ENCODE assay signal across 20 cellular contexts in genomic region chr2:8600456-8600855, GRCh38.
A peak's percentile ranks its signal among the peaks of the same experiment; 100 is the strongest.
DNase-seq lines count a peak whose midpoint lies in the region; ATAC-seq and TF ChIP-seq lines count a peak whose summit lies in the region.
"Had no signal": no experiment of that assay in that cellular context is flagged by ENCODE, and none has a peak within 500 bp of the region (broad histone marks: within the 10 kb centered on the region; RNA-seq: fewer than 3 reads in every experiment).

No MANE protein-coding gene starts in this region.

- no peak for TF ChIP-seq POLR2A in IMR-90 (IDR thresholded peaks at IDR 0.05; ENCODE audit: low read depth, low read length)

- H4K5ac ChIP-seq in IMR-90 (ENCODE audit: low read depth, low read length) = no peak overlapping the region

- ATAC-seq in IMR-90 (ENCODE audit: low read depth) = no peak
- ATAC-seq: HCT116 had no signal

- BruUV-seq in IMR-90 (replicated peaks; lab: Mats Ljungman, UMichigan) = no TSS peak

- no peak overlapping the region for H3K14ac ChIP-seq in IMR-90 (replicated peaks; ENCODE audit: low read depth, low read length)

- H3K27ac ChIP-seq in IMR-90 (ENCODE audit: insufficient read depth, low read length) = no peak overlapping the region
- no peak overlapping the region for H3K27ac ChIP-seq in endodermal cell (ENCODE audit: low read depth, low read length)
- no peak overlapping the region for H3K27ac ChIP-seq in SJCRH30

- no peak overlapping the region for H3K27ac Mint-ChIP-seq in endodermal cell
- H3K27ac Mint-ChIP-seq: CD4-positive, CD25-positive, alpha-beta regulatory T cell had no signal

- CTCF ChIA-PET in IMR-90 (lab: Yijun Ruan, JAX) = no interaction called here

- intact Hi-C loops in IMR-90 (cut with micrococcal nuclease) (no loop called here), posterior vena cava (cut with DNase I) (no loop called here)

- no peaks in the 10 kb centered on the region for H3K27me3 ChIP-seq in IMR-90 (ENCODE audit: control insufficient read depth, insufficient read depth, low read length)
- H3K27me3 ChIP-seq in endodermal cell (ENCODE audit: control insufficient read depth, insufficient read depth, low read length, poor library complexity, severe bottlenecking) = no peaks in the 10 kb centered on the region
- H3K27me3 ChIP-seq in SJCRH30 = no peaks in the 10 kb centered on the region; the same call in 1 of the 2 replicates
- H3K27me3 ChIP-seq: MG63 had no signal

- H3K9me1 ChIP-seq in IMR-90 (ENCODE audit: insufficient read depth, low read length) = peaks cover 24% of the 10 kb centered on the region

- H2BK120ac ChIP-seq in IMR-90 (ENCODE audit: low read depth, low read length) = no peak overlapping the region

- H3K36me3 ChIP-seq in IMR-90 (ENCODE audit: control insufficient read depth, insufficient read depth, low read length) = no peaks in the 10 kb centered on the region
- H3K36me3 ChIP-seq in endodermal cell (ENCODE audit: control insufficient read depth, insufficient read depth, low read length) = no peaks in the 10 kb centered on the region
- no peaks in the 10 kb centered on the region for H3K36me3 ChIP-seq in SJCRH30
- H3K36me3 ChIP-seq: MG63 had no signal

- TF ChIP-seq RAD21 in IMR-90 (IDR thresholded peaks at IDR 0.05; ENCODE audit: low read length) = no peak

- H3K4me2 ChIP-seq in IMR-90 (ENCODE audit: low read depth, low read length) = no peak overlapping the region

- no peak overlapping the region for H4K8ac ChIP-seq in IMR-90 (ENCODE audit: low read depth in 2 of 2, low read length in 2 of 2)

- H2AFZ ChIP-seq in IMR-90 (replicated peaks; ENCODE audit: low read length, poor library complexity) = peak overlapping the region; percentile 52

- H2BK5ac ChIP-seq in IMR-90 (ENCODE audit: low read depth, low read length, poor library complexity, severe bottlenecking) = no peak overlapping the region

- POLR2A ChIA-PET in IMR-90 (lab: Charles Lee; ENCODE audit: unreplicated experiment) = no interaction called here

- in situ Hi-C loops in IMR-90 (cut with MboI; ENCODE audit: low sequenced_read_pairs) = no loop called here

- H3K4me3 ChIP-seq in IMR-90 (ENCODE audit: insufficient read depth, low read depth, low read length) = no peak overlapping the region
- H3K4me3 ChIP-seq in endodermal cell (ENCODE audit: low read length) = no peak overlapping the region
- H3K4me3 ChIP-seq in SJCRH30 = no peak overlapping the region
- H3K4me3 ChIP-seq: MG63 had no signal

- no peak overlapping the region for H2BK20ac ChIP-seq in IMR-90 (ENCODE audit: low read depth, low read length)

- no peaks in the 10 kb centered on the region for H3K4me1 Mint-ChIP-seq in endodermal cell
- H3K4me1 Mint-ChIP-seq: CD4-positive, CD25-positive, alpha-beta regulatory T cell had no signal

- H3K27me3 Mint-ChIP-seq in endodermal cell (ENCODE audit: insufficient read depth) = peaks cover 4% of the 10 kb centered on the region

- 0 out of 2 replicates have a peak overlapping the region, but pooled peaks have one; percentile 25 for H2AK5ac ChIP-seq in IMR-90 (ENCODE audit: low read depth, low read length)

- H3K9me3 Mint-ChIP-seq in endodermal cell = no peaks in the 10 kb centered on the region
- H3K9me3 Mint-ChIP-seq: CD4-positive, CD25-positive, alpha-beta regulatory T cell had no signal

- H3K56ac ChIP-seq in IMR-90 (ENCODE audit: extremely low read depth, insufficient read depth, low read length) = no peak overlapping the region

- 0 out of 2 replicates have a peak, but pooled peaks cover under 1% of the 10 kb centered on the region for H4K20me1 ChIP-seq in IMR-90 (ENCODE audit: insufficient read depth, low read length)

- 95% methylated on average over 7 of the region's 14 CpGs; no CpG with 5 or more reads in 1 of the 2 experiments for WGBS in IMR-90 (ENCODE audit: extremely low coverage in 2 of 2, insufficient read length in 1 of 2), 2 experiments
- WGBS in endodermal cell (ENCODE audit: insufficient coverage in 1 of 2, insufficient read length in 1 of 2), 2 experiments = 93 to 97% methylated on average over 11 to 14 of the region's 14 CpGs

- H3K36me3 Mint-ChIP-seq in endodermal cell (ENCODE audit: low read depth) = no peaks in the 10 kb centered on the region
- H3K36me3 Mint-ChIP-seq: CD4-positive, CD25-positive, alpha-beta regulatory T cell had no signal

- DNase-seq in IMR-90 (no peak), endodermal cell (peak; percentile 28), mesenteric fat pad (ENCODE audit: low spot score) (peak; percentile 73), posterior vena cava (ENCODE audit: low spot score) (peak; percentile 70), nucleus accumbens (lab: John Stamatoyannopoulos, UW) (no peak), cerebellar cortex (ENCODE audit: low spot score) (no peak), SJCRH30 (no peak)
- DNase-seq: CD4-positive, CD25-positive, alpha-beta regulatory T cell; DMS153; DND-41; KG1; MG63; NCI-H1105 treated with DMSO at 0.1 percent for 48 hours; NCI-H146; NCI-H2029; NCI-H446 treated with DMSO at 0.1 percent for 48 hours; NCI-H526 treated with DMSO at 0.1 percent for 48 hours; Right ventricle myocardium superior; RPMI8226 had no signal

- H4K91ac ChIP-seq in IMR-90 (ENCODE audit: insufficient read depth, low read depth, low read length) = 0 out of 2 replicates have a peak overlapping the region, but pooled peaks have one; percentile 28

- H3K18ac ChIP-seq in IMR-90 (ENCODE audit: low read depth, low read length) = no peak overlapping the region

- H2BK15ac ChIP-seq in IMR-90 (ENCODE audit: low read depth, low read length) = no peak overlapping the region

- H3K9ac ChIP-seq in IMR-90 (ENCODE audit: low read depth, low read length) (no peak overlapping the region), endodermal cell (ENCODE audit: extremely low read depth, low read length, poor library complexity, severe bottlenecking) (no peak overlapping the region)

- H2AK9ac ChIP-seq in IMR-90 (replicated peaks; ENCODE audit: low read depth, low read length, poor library complexity) = peak overlapping the region; percentile 45

- H3K4me3 Mint-ChIP-seq in endodermal cell = no peak overlapping the region
- H3K4me3 Mint-ChIP-seq: CD4-positive, CD25-positive, alpha-beta regulatory T cell had no signal

- no peak for TF ChIP-seq CTCF in IMR-90 (conservative IDR thresholded peaks at IDR 0.05; ENCODE audit: low read depth, low read length)
- TF ChIP-seq CTCF in endodermal cell (conservative IDR thresholded peaks at IDR 0.05) = no peak

- H3K23ac ChIP-seq in IMR-90 (ENCODE audit: low read depth, low read length) = no peak overlapping the region

- H3K4ac ChIP-seq in IMR-90 (ENCODE audit: low read depth, low read length) = no peak overlapping the region

- H3K4me1 ChIP-seq in IMR-90 (ENCODE audit: control insufficient read depth, insufficient read depth, low read length) = peaks cover 6% of the 10 kb centered on the region
- no peaks in the 10 kb centered on the region for H3K4me1 ChIP-seq in endodermal cell (ENCODE audit: control insufficient read depth, insufficient read depth, low read length)
- no peaks in the 10 kb centered on the region for H3K4me1 ChIP-seq in SJCRH30

- dilution Hi-C loops in IMR-90 (cut with HindIII; ENCODE audit: low sequenced_read_pairs, unreplicated experiment) = no loop called here

- H3K79me1 ChIP-seq in IMR-90 (ENCODE audit: low read depth in 1 of 2, low read length in 2 of 2) = no peaks in the 10 kb centered on the region

- H3K9me3 ChIP-seq in IMR-90 (ENCODE audit: control insufficient read depth, insufficient read depth, low read length) (no peaks in the 10 kb centered on the region), endodermal cell (ENCODE audit: control insufficient read depth, low read length) (no peaks in the 10 kb centered on the region), SJCRH30 (replicated peaks) (no peaks in the 10 kb centered on the region)
- H3K9me3 ChIP-seq: MG63 had no signal

TF ChIP-seq in IMR-90, 13 proteins besides CTCF, POLR2A, EP300 and RAD21:
- no peak for TF ChIP-seq ELK1 (IDR thresholded peaks at IDR 0.05; ENCODE audit: borderline replicate concordance, low read depth, low read length)
- TF ChIP-seq CHD1 (IDR thresholded peaks at IDR 0.05; ENCODE audit: low read depth, low read length) = no peak
- TF ChIP-seq RCOR1 (IDR thresholded peaks at IDR 0.05; ENCODE audit: insufficient replicate concordance, low read length) = no peak
- no peak for TF ChIP-seq CEBPB (IDR thresholded peaks at IDR 0.05; ENCODE audit: low read depth, low read length)
- no peak for TF ChIP-seq FOS (IDR thresholded peaks at IDR 0.05; ENCODE audit: low read depth, low read length)
- TF ChIP-seq MAZ (IDR thresholded peaks at IDR 0.05; ENCODE audit: borderline replicate concordance, low read depth, low read length) = no peak
- no peak for TF ChIP-seq BHLHE40 (IDR thresholded peaks at IDR 0.05; ENCODE audit: low read depth, low read length)
- no peak for TF ChIP-seq USF2 (IDR thresholded peaks at IDR 0.05; ENCODE audit: low read depth, low read length)
- TF ChIP-seq MXI1 (IDR thresholded peaks at IDR 0.05; ENCODE audit: borderline replicate concordance, low read depth, low read length) = no peak
- no peak for TF ChIP-seq RFX5 (IDR thresholded peaks at IDR 0.05; ENCODE audit: low read depth, low read length)
- TF ChIP-seq SMC3 (IDR thresholded peaks at IDR 0.05; ENCODE audit: low read depth, low read length) = no peak
- TF ChIP-seq MAFK (IDR thresholded peaks at IDR 0.05; ENCODE audit: low read depth, low read length) = no peak
- no peak for TF ChIP-seq NFE2L2 (IDR thresholded peaks at IDR 0.05; ENCODE audit: low read depth, low read length)
TF ChIP-seq in IMR-90: peak in this region for 0.

Comparison
In these comparisons a context has a peak if more than half of its experiments do, and no peak if none do; other contexts are left out.
1. DNase-seq: peak in endodermal cell (single experiment), mesenteric fat pad (single experiment) and posterior vena cava (single experiment); none in IMR-90 (single experiment), nucleus accumbens (0 of 56), cerebellar cortex (single experiment) and SJCRH30 (0 of 2).